ENCODE assay signal across 19 cellular contexts in genomic region chr15:39592500-39592899, GRCh38. TPM values are rescaled to one million over a fixed set of nuclear protein-coding genes. Genes with fewer than 3 reads are reported as not detected.
DNase-seq lines count a peak whose midpoint lies in the region; ATAC-seq, FAIRE-seq and TF ChIP-seq lines count a peak whose summit lies in the region.
"Had no signal": no experiment of that assay in that cellular context is flagged by ENCODE, and none has a peak within 500 bp of the region (broad histone marks: within the 10 kb centered on the region; RNA-seq: fewer than 3 reads in every experiment).

No MANE protein-coding gene starts in this region.

- FAIRE-seq in D721Med (lab: Jason Lieb, UNC), result no peak

- TF ChIP-seq EP300 in esophagus muscularis mucosa (IDR thresholded peaks at IDR 0.05), result no peak

- DNase-seq in EH (ENCODE audit: low read depth), result peak; percentile 83
- DNase-seq in RWPE1 (ENCODE audit: low spot score), result no peak
- no peak for DNase-seq in esophagus muscularis mucosa (ENCODE audit: extremely low spot score)
- DNase-seq in posterior vena cava (ENCODE audit: low spot score), result peak; percentile 70
- no peak for DNase-seq in GM20000 (ENCODE audit: low spot score)
- DNase-seq in globus pallidus (ENCODE audit: low spot score), result no peak
- DNase-seq in D721Med (ENCODE audit: insufficient read length, low spot score), result no peak
- no peak for DNase-seq in stimulated activated naive B cell treated with anti-CD40 and anti-IgM and Interleukin-4, amounts not matched to agents 10 μg/mL and 1 μg/mL and 100 μg/mL, for 72 hours
- DNase-seq: activated CD4-positive, alpha-beta T cell treated with anti-CD3 and anti-CD28 coated beads, Interleukin-2, amount 50 U/mL, for 48 hours; activated T-cell treated with anti-CD3 and anti-CD28 coated beads, Interleukin-2, amount 50 U/mL, for 48 hours; Calu3; cerebellar nuclear complex; HCEC 1CT; NCI-H187; psoas muscle; stomach had no signal

- H3K4me1 Mint-ChIP-seq in stimulated activated naive B cell treated with anti-CD40 and anti-IgM and Interleukin-4, amounts not matched to agents 10 μg/mL and 1 μg/mL and 100 μg/mL, for 72 hours, result no peaks in the 10 kb centered on the region

- H3K27me3 ChIP-seq in esophagus muscularis mucosa, result no peaks in the 10 kb centered on the region
- H3K27me3 ChIP-seq: heart left ventricle, stomach had no signal

- no peak overlapping the region for H3K4me3 ChIP-seq in esophagus muscularis mucosa
- H3K4me3 ChIP-seq: heart left ventricle, psoas muscle had no signal

- H3K9me3 Mint-ChIP-seq in stimulated activated naive B cell treated with anti-CD40 and anti-IgM and Interleukin-4, amounts not matched to agents 10 μg/mL and 1 μg/mL and 100 μg/mL, for 72 hours, result no peaks in the 10 kb centered on the region
- H3K9me3 Mint-ChIP-seq: memory B cell, nephron had no signal

- no peaks in the 10 kb centered on the region for H3K9me3 ChIP-seq in esophagus muscularis mucosa
- H3K9me3 ChIP-seq: heart left ventricle, psoas muscle, stomach had no signal

- H3K4me3 Mint-ChIP-seq in stimulated activated naive B cell treated with anti-CD40 and anti-IgM and Interleukin-4, amounts not matched to agents 10 μg/mL and 1 μg/mL and 100 μg/mL, for 72 hours, result no peak overlapping the region
- H3K4me3 Mint-ChIP-seq: memory B cell, nephron had no signal

- WGBS in esophagus muscularis mucosa, result 45% methylated on average over 4 of the region's 6 CpGs

- POLR2A ChIA-PET in RWPE1 (lab: Yijun Ruan, JAX; ENCODE audit: low non-redundant PET), result no interaction called here

- H3K27ac ChIP-seq in RWPE1 (peak overlapping the region; percentile 67), esophagus muscularis mucosa (replicated peaks in 1 of 4) (peak overlapping the region in 3 of 4 donors; percentile 20 to 87 (median 45))
- H3K27ac ChIP-seq: heart left ventricle, psoas muscle, stomach had no signal

- peaks cover 69 to 96% (median 91%) of the 10 kb centered on the region in 4 donors for H3K36me3 ChIP-seq in esophagus muscularis mucosa

- peaks cover 0 to 5% of the 10 kb centered on the region in 2 donors for H3K27me3 Mint-ChIP-seq in stimulated activated naive B cell treated with anti-CD40 and anti-IgM and Interleukin-4, amounts not matched to agents 10 μg/mL and 1 μg/mL and 100 μg/mL, for 72 hours

- TF ChIP-seq POLR2A in esophagus muscularis mucosa (IDR thresholded peaks at IDR 0.05; ENCODE audit: low read depth), result no peak

- CTCF ChIA-PET in RWPE1 (lab: Yijun Ruan, JAX), result no interaction called here

- intact Hi-C loops in esophagus muscularis mucosa (cut with DNase I), result no loop called here
- intact Hi-C loops in posterior vena cava (cut with DNase I), result no loop called here

- no peak overlapping the region for H3K27ac Mint-ChIP-seq in stimulated activated naive B cell treated with anti-CD40 and anti-IgM and Interleukin-4, amounts not matched to agents 10 μg/mL and 1 μg/mL and 100 μg/mL, for 72 hours
- H3K27ac Mint-ChIP-seq: memory B cell, nephron had no signal

- TF ChIP-seq CTCF in RWPE1 (conservative IDR thresholded peaks at IDR 0.05; ENCODE audit: low read depth), result no peak
- no peak for TF ChIP-seq CTCF in esophagus muscularis mucosa (IDR thresholded peaks at IDR 0.05)
- no peak for TF ChIP-seq CTCF in GM20000 (IDR thresholded peaks at IDR 0.05; ENCODE audit: extremely low read depth, missing control alignments)
- TF ChIP-seq CTCF in D721Med (IDR thresholded peaks at IDR 0.05; ENCODE audit: insufficient read depth, missing control alignments), result no peak

- no peaks in the 10 kb centered on the region for H3K36me3 Mint-ChIP-seq in stimulated activated naive B cell treated with anti-CD40 and anti-IgM and Interleukin-4, amounts not matched to agents 10 μg/mL and 1 μg/mL and 100 μg/mL, for 72 hours
- H3K36me3 Mint-ChIP-seq: memory B cell had no signal

- peaks cover under 1 to 86% (median 81%) of the 10 kb centered on the region in 4 donors for H3K4me1 ChIP-seq in esophagus muscularis mucosa
- H3K4me1 ChIP-seq: psoas muscle had no signal

- ATAC-seq in stimulated activated naive B cell treated with anti-CD40 and anti-IgM and Interleukin-4, amounts not matched to agents 10 μg/mL and 1 μg/mL and 100 μg/mL, for 72 hours (replicated peaks), result no peak
- ATAC-seq: heart left ventricle had no signal

RNA-seq across cellular contexts. Expression of gene THBS1, which starts 11.6 kb away (rescaled TPM):
- total RNA-seq in esophagus muscularis mucosa, result 1,000 to 10,000 TPM in 1 of 4 donors, 100 to 1,000 TPM in 3; 188 to 4,072 (median 270) TPM
- total RNA-seq in posterior vena cava, result 1,000 to 10,000 TPM in 1 of 2 donors, 100 to 1,000 TPM in 1; 585 to 1,947 TPM

Comparison
In these comparisons a context has a peak if more than half of its experiments do, and no peak if none do; other contexts are left out.
1. DNase-seq: peak in EH (single experiment) and posterior vena cava (single experiment); none in RWPE1 (single experiment), esophagus muscularis mucosa (single experiment), GM20000 (single experiment), globus pallidus (single experiment), D721Med (single experiment) and stimulated activated naive B cell treated with anti-CD40 and anti-IgM and Interleukin-4, amounts not matched to agents 10 μg/mL and 1 μg/mL and 100 μg/mL, for 72 hours (single experiment).